In the genomic region with DNA sequence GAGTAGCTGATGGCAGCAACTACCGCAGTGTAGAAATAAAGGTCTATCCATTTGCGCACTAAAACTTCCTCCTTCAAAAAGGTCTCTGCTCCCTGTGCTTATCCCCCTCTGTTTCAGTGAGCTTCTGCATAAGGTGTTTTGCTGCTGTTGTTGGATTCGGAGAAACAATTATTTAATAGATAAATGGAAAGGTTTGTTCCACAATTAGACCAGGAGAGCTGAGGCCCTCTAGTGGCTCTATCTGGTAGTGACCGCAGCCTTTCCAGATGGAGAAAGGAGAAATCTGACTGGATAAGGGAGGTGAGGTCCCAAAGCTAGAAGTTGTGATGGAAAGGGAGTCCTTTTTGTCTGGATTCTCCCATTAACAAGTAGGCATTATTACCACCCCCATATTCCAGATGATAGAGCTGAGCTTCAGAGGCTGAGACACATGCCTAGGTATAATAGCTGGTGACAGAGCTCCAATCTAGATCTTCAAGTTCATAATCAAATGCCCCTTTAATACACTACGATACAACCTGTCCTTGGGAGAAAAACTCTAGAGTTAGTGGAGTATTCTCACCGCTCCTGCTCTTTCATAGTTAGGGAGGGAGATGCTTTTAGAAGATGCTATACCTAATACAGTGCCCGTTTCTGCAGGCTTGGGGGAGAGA, we compare ENCODE assay signal across 9 cellular contexts. TPM values are rescaled to one million over a fixed set of nuclear protein-coding genes. Genes with fewer than 3 reads are reported as not detected.
DNase-seq lines count a peak whose midpoint lies in the region; ATAC-seq and TF ChIP-seq lines count a peak whose summit lies in the region.
"Had no signal": no experiment of that assay in that cellular context is flagged by ENCODE, and none has a peak within 500 bp of the region (broad histone marks: within the 10 kb centered on the region; RNA-seq: fewer than 3 reads in every experiment).

No MANE protein-coding gene starts in this region.

- WGBS in prostate gland, result 49% methylated on average over 7 of the region's 7 CpGs

- intact Hi-C loops in prostate gland (cut with DNase I), result loop anchor here (5.0 to 10.0 kb wide), 2 partner anchors 880 to 1478 kb away; no protein-coding TSS in a partner anchor

- no peaks in the 10 kb centered on the region for H3K9me3 Mint-ChIP-seq in activated CD8-positive, alpha-beta memory T cell treated with anti-CD3 and anti-CD28 coated beads, Interleukin-2, amount 10 ng/mL, durations not matched to agents 7 days and 5 days (ENCODE audit: low read depth)

- H3K36me3 ChIP-seq in prostate gland, result no peaks in the 10 kb centered on the region

- no peaks in the 10 kb centered on the region for H3K36me3 Mint-ChIP-seq in activated CD8-positive, alpha-beta memory T cell treated with anti-CD3 and anti-CD28 coated beads, Interleukin-2, amount 10 ng/mL, durations not matched to agents 7 days and 5 days
- H3K36me3 Mint-ChIP-seq: naive B cell had no signal

- H3K27ac ChIP-seq in C4-2B (no peak overlapping the region), prostate gland (no peak overlapping the region)

- in situ Hi-C loops in GM13977 (cut with MboI; ENCODE audit: low pct_unique_long_range_greater_than_20kb, low sequenced_read_pairs, unreplicated experiment), result loop anchor here (25.0 kb wide), 1 partner anchor 870 kb away; no protein-coding TSS in a partner anchor

- H3K4me3 Mint-ChIP-seq in activated CD8-positive, alpha-beta memory T cell treated with anti-CD3 and anti-CD28 coated beads, Interleukin-2, amount 10 ng/mL, durations not matched to agents 7 days and 5 days, result no peak overlapping the region

- no peak for ATAC-seq in activated CD8-positive, alpha-beta memory T cell treated with anti-CD3 and anti-CD28 coated beads, Interleukin-2, amount 10 ng/mL, durations not matched to agents 7 days and 5 days
- no peak for ATAC-seq in HG02588 (IDR thresholded peaks at IDR 0.05; ENCODE audit: unreplicated experiment)

- H3K9me3 ChIP-seq in prostate gland, result no peaks in the 10 kb centered on the region

- TF ChIP-seq POLR2A in prostate gland (IDR thresholded peaks at IDR 0.05), result no peak

- H3K4me3 ChIP-seq in foreskin fibroblast (ENCODE audit: low read depth in 1 of 2, low read length in 2 of 2), result no peak overlapping the region
- no peak overlapping the region for H3K4me3 ChIP-seq in prostate gland

- no peak overlapping the region for H3K27ac Mint-ChIP-seq in activated CD8-positive, alpha-beta memory T cell treated with anti-CD3 and anti-CD28 coated beads, Interleukin-2, amount 10 ng/mL, durations not matched to agents 7 days and 5 days
- H3K27ac Mint-ChIP-seq: naive B cell had no signal

- DNase-seq in GM13977 (ENCODE audit: low spot score), result no peak
- peak; percentile 58 for DNase-seq in NCI-H1105 treated with DMSO at 0.1 percent for 48 hours (lab: John Stamatoyannopoulos, UW)
- peak; percentile 41 for DNase-seq in activated CD8-positive, alpha-beta memory T cell treated with anti-CD3 and anti-CD28 coated beads, Interleukin-2, amount 10 ng/mL, durations not matched to agents 7 days and 5 days
- DNase-seq in foreskin fibroblast, result peak in 1 of 2 donors; percentile 66
- DNase-seq in prostate gland (ENCODE audit: low spot score), result peak; percentile 10
- no peak for DNase-seq in HuH-7.5 (ENCODE audit: low spot score)
- DNase-seq: naive B cell had no signal

- no peaks in the 10 kb centered on the region for H3K4me1 Mint-ChIP-seq in activated CD8-positive, alpha-beta memory T cell treated with anti-CD3 and anti-CD28 coated beads, Interleukin-2, amount 10 ng/mL, durations not matched to agents 7 days and 5 days
- H3K4me1 Mint-ChIP-seq: naive B cell had no signal

- H3K27me3 Mint-ChIP-seq in activated CD8-positive, alpha-beta memory T cell treated with anti-CD3 and anti-CD28 coated beads, Interleukin-2, amount 10 ng/mL, durations not matched to agents 7 days and 5 days, result peaks cover 16% of the 10 kb centered on the region

- H3K27me3 ChIP-seq in prostate gland (replicated peaks; ENCODE audit: insufficient read depth), result no peaks in the 10 kb centered on the region

- CTCF ChIA-PET in activated CD8-positive, alpha-beta memory T cell treated with anti-CD3 and anti-CD28 coated beads, Interleukin-2, amount 10 ng/mL, durations not matched to agents 7 days and 5 days (lab: Charles Lee), result interaction anchor here (1.0 to 1.7 kb wide), 6 partner anchors 8 to 879 kb away, joined by 3 to 9 read pairs (median 4); no protein-coding TSS in a partner anchor

- no peaks in the 10 kb centered on the region for H3K4me1 ChIP-seq in prostate gland (replicated peaks)

- peak; percentile 86 for TF ChIP-seq CTCF in C4-2B (conservative IDR thresholded peaks at IDR 0.05)
- peak; percentile 85 for TF ChIP-seq CTCF in GM13977 (IDR thresholded peaks at IDR 0.05; ENCODE audit: extremely low read depth, insufficient read depth, missing control alignments)
- peak; percentile 59 for TF ChIP-seq CTCF in foreskin fibroblast (IDR thresholded peaks at IDR 0.05; ENCODE audit: low read depth, low read length)
- TF ChIP-seq CTCF in prostate gland (IDR thresholded peaks at IDR 0.05), result peak in 3 of 4 experiments; percentile 45 to 63 (median 47)

RNA-seq across cellular contexts. Expression of gene GABRQ, which starts 5.1 kb away (rescaled TPM):
- not detected for total RNA-seq in activated CD8-positive, alpha-beta memory T cell treated with anti-CD3 and anti-CD28 coated beads, Interleukin-2, amount 10 ng/mL, durations not matched to agents 7 days and 5 days
- 1 to 10 TPM in 1 of 2 donors, not detected in 1; 9.1 TPM for total RNA-seq in prostate gland

Comparison
In these comparisons a context has a peak if more than half of its experiments do, and no peak if none do; other contexts are left out.
1. DNase-seq: peak in NCI-H1105 treated with DMSO at 0.1 percent for 48 hours (single experiment), activated CD8-positive, alpha-beta memory T cell treated with anti-CD3 and anti-CD28 coated beads, Interleukin-2, amount 10 ng/mL, durations not matched to agents 7 days and 5 days (single experiment) and prostate gland (single experiment); none in GM13977 (single experiment) and HuH-7.5 (single experiment).
2. Peak in every context shown above with its lines, with median percentiles within 50 percentile points of each other: CTCF ChIP-seq.